1 cellular context compared by ENCODE assay signal in genomic region chr10:124476043-124476725, GRCh38.
TF ChIP-seq lines count a peak whose summit lies in the region.

No MANE protein-coding gene starts in this region.

TF ChIP-seq in HepG2, 621 proteins besides CTCF, POLR2A, EP300 and RAD21 (continued from another document and continues in another):
- TF ChIP-seq, protein P1, sequence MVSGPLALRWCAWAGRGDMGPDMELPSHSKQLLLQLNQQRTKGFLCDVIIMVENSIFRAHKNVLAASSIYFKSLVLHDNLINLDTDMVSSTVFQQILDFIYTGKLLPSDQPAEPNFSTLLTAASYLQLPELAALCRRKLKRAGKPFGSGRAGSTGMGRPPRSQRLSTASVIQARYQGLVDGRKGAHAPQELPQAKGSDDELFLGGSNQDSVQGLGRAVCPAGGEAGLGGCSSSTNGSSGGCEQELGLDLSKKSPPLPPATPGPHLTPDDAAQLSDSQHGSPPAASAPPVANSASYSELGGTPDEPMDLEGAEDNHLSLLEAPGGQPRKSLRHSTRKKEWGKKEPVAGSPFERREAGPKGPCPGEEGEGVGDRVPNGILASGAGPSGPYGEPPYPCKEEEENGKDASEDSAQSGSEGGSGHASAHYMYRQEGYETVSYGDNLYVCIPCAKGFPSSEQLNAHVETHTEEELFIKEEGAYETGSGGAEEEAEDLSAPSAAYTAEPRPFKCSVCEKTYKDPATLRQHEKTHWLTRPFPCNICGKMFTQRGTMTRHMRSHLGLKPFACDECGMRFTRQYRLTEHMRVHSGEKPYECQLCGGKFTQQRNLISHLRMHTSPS (CRISPR knock-in tag; IDR thresholded peaks at IDR 0.05; ENCODE audit: low read depth): peak; percentile 87
- TF ChIP-seq ZFP91 (CRISPR knock-in tag; IDR thresholded peaks at IDR 0.05; ENCODE audit: borderline replicate concordance): peak; percentile 55; the same call in 1 of the 2 replicates
- TF ChIP-seq GABPB1 (CRISPR knock-in tag; IDR thresholded peaks at IDR 0.05): peak; percentile 53
- TF ChIP-seq MIER3 (CRISPR knock-in tag; IDR thresholded peaks at IDR 0.05; ENCODE audit: borderline replicate concordance): peak; percentile 53; the same call in 1 of the 2 replicates
- no peak for TF ChIP-seq BORCS8-MEF2B (CRISPR knock-in tag; IDR thresholded peaks at IDR 0.05)
- 0 out of 2 replicates have a peak, but pooled peaks have one; percentile 34 for TF ChIP-seq ZNF205 (CRISPR knock-in tag; IDR thresholded peaks at IDR 0.05)
- peak; percentile 84 for TF ChIP-seq ARID5B (CRISPR knock-in tag; IDR thresholded peaks at IDR 0.05)
- peak; percentile 95 for TF ChIP-seq RARA (CRISPR knock-in tag; IDR thresholded peaks at IDR 0.05)
- TF ChIP-seq CBX2 (IDR thresholded peaks at IDR 0.05; ENCODE audit: low read depth, low read length): no peak
- TF ChIP-seq CBX2 (CRISPR knock-in tag; IDR thresholded peaks at IDR 0.05; ENCODE audit: low read depth): no peak
- TF ChIP-seq ZSCAN21 (CRISPR knock-in tag; IDR thresholded peaks at IDR 0.05; ENCODE audit: borderline replicate concordance): no peak
- peak; percentile 81 for TF ChIP-seq SAP130 (CRISPR knock-in tag; IDR thresholded peaks at IDR 0.05; ENCODE audit: low read depth)
- no peak for TF ChIP-seq RFX5 (IDR thresholded peaks at IDR 0.05; ENCODE audit: low read depth, low read length)
- no peak for TF ChIP-seq ZNF740 (CRISPR knock-in tag; IDR thresholded peaks at IDR 0.05)
- TF ChIP-seq, protein P2, sequence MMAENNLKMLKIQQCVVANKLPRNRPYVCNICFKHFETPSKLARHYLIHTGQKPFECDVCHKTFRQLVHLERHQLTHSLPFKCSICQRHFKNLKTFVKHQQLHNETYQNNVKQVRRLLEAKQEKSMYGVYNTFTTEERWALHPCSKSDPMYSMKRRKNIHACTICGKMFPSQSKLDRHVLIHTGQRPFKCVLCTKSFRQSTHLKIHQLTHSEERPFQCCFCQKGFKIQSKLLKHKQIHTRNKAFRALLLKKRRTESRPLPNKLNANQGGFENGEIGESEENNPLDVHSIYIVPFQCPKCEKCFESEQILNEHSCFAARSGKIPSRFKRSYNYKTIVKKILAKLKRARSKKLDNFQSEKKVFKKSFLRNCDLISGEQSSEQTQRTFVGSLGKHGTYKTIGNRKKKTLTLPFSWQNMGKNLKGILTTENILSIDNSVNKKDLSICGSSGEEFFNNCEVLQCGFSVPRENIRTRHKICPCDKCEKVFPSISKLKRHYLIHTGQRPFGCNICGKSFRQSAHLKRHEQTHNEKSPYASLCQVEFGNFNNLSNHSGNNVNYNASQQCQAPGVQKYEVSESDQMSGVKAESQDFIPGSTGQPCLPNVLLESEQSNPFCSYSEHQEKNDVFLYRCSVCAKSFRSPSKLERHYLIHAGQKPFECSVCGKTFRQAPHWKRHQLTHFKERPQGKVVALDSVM (CRISPR knock-in tag; IDR thresholded peaks at IDR 0.05): no peak
- TF ChIP-seq JUND (CRISPR knock-in tag; IDR thresholded peaks at IDR 0.05): 0 out of 2 replicates have a peak, but pooled peaks have one; percentile 10
- no peak for TF ChIP-seq ZNF276 (CRISPR knock-in tag; IDR thresholded peaks at IDR 0.05; ENCODE audit: low read depth)
- no peak for TF ChIP-seq MLLT10 (CRISPR knock-in tag; IDR thresholded peaks at IDR 0.05)
- TF ChIP-seq ZNF83 (CRISPR knock-in tag; IDR thresholded peaks at IDR 0.05; ENCODE audit: borderline replicate concordance): no peak
- no peak; the same call in 1 of the 2 replicates for TF ChIP-seq ZNF574 (CRISPR knock-in tag; IDR thresholded peaks at IDR 0.05)
- TF ChIP-seq ZNF441 (CRISPR knock-in tag; IDR thresholded peaks at IDR 0.05; ENCODE audit: borderline replicate concordance): peak; percentile 78; the same call in 1 of the 2 replicates
- TF ChIP-seq MEF2D (CRISPR knock-in tag; IDR thresholded peaks at IDR 0.05): 0 out of 2 replicates have a peak, but pooled peaks have one; percentile 24
- no peak for TF ChIP-seq ZNF674 (CRISPR knock-in tag; IDR thresholded peaks at IDR 0.05; ENCODE audit: low read depth)
- TF ChIP-seq YY1 (IDR thresholded peaks at IDR 0.05; ENCODE audit: insufficient read depth, insufficient replicate concordance, low read depth, low read length): no peak
- no peak for TF ChIP-seq RARG (CRISPR knock-in tag; IDR thresholded peaks at IDR 0.05; ENCODE audit: low read depth)
- TF ChIP-seq SMAD1 (CRISPR knock-in tag; IDR thresholded peaks at IDR 0.05; ENCODE audit: borderline replicate concordance, low read depth): no peak
- TF ChIP-seq ZBTB8A (CRISPR knock-in tag; IDR thresholded peaks at IDR 0.05; ENCODE audit: borderline replicate concordance, low read depth): no peak
- TF ChIP-seq NR2F1 (CRISPR knock-in tag; IDR thresholded peaks at IDR 0.05): peak; percentile 50 to 60; a peak in 2 of 4 replicates
- TF ChIP-seq CC2D1A (CRISPR knock-in tag; IDR thresholded peaks at IDR 0.05): no peak
- TF ChIP-seq ZNF431 (CRISPR knock-in tag; IDR thresholded peaks at IDR 0.05; ENCODE audit: borderline replicate concordance, low read depth): no peak
- peak; percentile 94 for TF ChIP-seq FOSL2 (CRISPR knock-in tag; IDR thresholded peaks at IDR 0.05)
- TF ChIP-seq ZMYM3 (CRISPR knock-in tag; IDR thresholded peaks at IDR 0.05): 0 out of 2 replicates have a peak, but pooled peaks have one; percentile 41
- TF ChIP-seq RXRB (CRISPR knock-in tag; IDR thresholded peaks at IDR 0.05; ENCODE audit: borderline replicate concordance): peak; percentile 87
- no peak for TF ChIP-seq ZNF207 (IDR thresholded peaks at IDR 0.05; ENCODE audit: borderline replicate concordance)
- peak; percentile 29; the same call in 1 of the 2 replicates for TF ChIP-seq NRL (CRISPR knock-in tag; IDR thresholded peaks at IDR 0.05; ENCODE audit: borderline replicate concordance)
- TF ChIP-seq, protein P3, sequence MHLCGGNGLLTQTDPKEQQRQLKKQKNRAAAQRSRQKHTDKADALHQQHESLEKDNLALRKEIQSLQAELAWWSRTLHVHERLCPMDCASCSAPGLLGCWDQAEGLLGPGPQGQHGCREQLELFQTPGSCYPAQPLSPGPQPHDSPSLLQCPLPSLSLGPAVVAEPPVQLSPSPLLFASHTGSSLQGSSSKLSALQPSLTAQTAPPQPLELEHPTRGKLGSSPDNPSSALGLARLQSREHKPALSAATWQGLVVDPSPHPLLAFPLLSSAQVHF (CRISPR knock-in tag; IDR thresholded peaks at IDR 0.05): no peak
- TF ChIP-seq HMG20A (CRISPR knock-in tag; IDR thresholded peaks at IDR 0.05; ENCODE audit: borderline replicate concordance): peak; percentile 81
- peak; percentile 79; the same call in 1 of the 2 replicates for TF ChIP-seq FOXC1 (CRISPR knock-in tag; IDR thresholded peaks at IDR 0.05; ENCODE audit: borderline replicate concordance)
- TF ChIP-seq ELF1 (CRISPR knock-in tag; IDR thresholded peaks at IDR 0.05): no peak
- TF ChIP-seq ZNF17 (CRISPR knock-in tag; IDR thresholded peaks at IDR 0.05): no peak
- no peak for TF ChIP-seq ATF6 (CRISPR knock-in tag; conservative IDR thresholded peaks at IDR 0.05)
- TF ChIP-seq, protein P4, sequence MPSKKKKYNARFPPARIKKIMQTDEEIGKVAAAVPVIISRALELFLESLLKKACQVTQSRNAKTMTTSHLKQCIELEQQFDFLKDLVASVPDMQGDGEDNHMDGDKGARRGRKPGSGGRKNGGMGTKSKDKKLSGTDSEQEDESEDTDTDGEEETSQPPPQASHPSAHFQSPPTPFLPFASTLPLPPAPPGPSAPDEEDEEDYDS (CRISPR knock-in tag; IDR thresholded peaks at IDR 0.05): 0 out of 2 replicates have a peak, but pooled peaks have one; percentile 49
- TF ChIP-seq ZFP82 (CRISPR knock-in tag; IDR thresholded peaks at IDR 0.05; ENCODE audit: borderline replicate concordance): no peak
- TF ChIP-seq ZNF335 (CRISPR knock-in tag; IDR thresholded peaks at IDR 0.05): peak; percentile 51; the same call in 1 of the 2 replicates
- TF ChIP-seq KLF15 (CRISPR knock-in tag; IDR thresholded peaks at IDR 0.05; ENCODE audit: borderline replicate concordance): no peak
- TF ChIP-seq ZSCAN12 (CRISPR knock-in tag; IDR thresholded peaks at IDR 0.05): no peak
- TF ChIP-seq KAT8 (CRISPR knock-in tag; IDR thresholded peaks at IDR 0.05): 0 out of 2 replicates have a peak, but pooled peaks have one; percentile 39
- TF ChIP-seq SALL1 (CRISPR knock-in tag; IDR thresholded peaks at IDR 0.05): peak; percentile 88
- 0 out of 2 replicates have a peak, but pooled peaks have one; percentile 58 for TF ChIP-seq ZNF124 (CRISPR knock-in tag; IDR thresholded peaks at IDR 0.05)
